ENCODE assay signal across 1 cellular context in the genomic region with DNA sequence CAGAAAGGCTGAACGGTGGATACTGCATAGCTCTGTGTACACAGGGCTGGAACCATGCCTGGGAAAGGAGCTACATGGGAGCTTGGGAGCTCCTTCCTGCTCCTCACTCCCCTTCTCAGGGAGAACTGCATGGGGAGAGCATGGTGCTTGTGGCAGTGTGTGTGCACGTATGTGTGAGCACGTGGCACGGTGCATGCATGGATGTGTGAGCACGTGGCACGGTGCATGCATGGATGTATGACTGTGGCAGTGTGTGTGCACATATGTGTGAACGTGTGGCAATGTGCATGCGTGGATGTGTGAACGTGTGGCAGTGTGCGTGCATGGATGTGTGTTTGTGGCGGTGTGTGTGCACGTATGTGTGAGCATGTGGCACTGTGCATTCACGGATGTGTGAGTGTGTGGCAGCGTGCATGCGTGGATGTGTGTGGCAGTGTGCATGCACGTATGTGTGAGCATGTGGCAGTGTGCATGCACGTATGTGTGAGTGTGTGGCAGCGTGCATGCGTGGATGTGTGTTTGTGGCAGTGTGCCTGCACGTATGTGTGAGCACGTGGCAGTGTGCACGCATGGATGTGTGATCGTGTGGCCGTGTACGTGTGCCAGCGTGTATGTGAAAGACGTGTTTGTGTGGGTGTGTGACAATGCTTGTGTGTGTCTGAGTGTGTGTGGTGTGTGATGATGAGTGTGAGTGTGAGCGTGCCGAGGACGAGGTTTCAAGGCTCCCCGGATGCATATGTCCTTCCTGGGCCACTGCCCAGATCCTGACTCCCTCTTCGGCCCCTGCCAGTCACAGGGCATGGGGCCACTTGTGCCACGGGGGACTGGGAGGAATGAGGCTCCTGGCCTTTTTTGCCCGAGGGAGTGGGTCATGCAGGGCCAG.
A peak's percentile ranks its signal among the peaks of the same experiment; 100 is the strongest.
TF ChIP-seq lines count a peak whose summit lies in the region.

No MANE protein-coding gene starts in this region.

TF ChIP-seq in HepG2, 621 proteins besides CTCF, POLR2A, EP300 and RAD21 (continues in another document):
- TF ChIP-seq ARID2 (CRISPR knock-in tag; IDR thresholded peaks at IDR 0.05; ENCODE audit: borderline replicate concordance), result no peak
- no peak for TF ChIP-seq SYNCRIP (IDR thresholded peaks at IDR 0.05; ENCODE audit: insufficient read depth, low read depth, low read length)
- TF ChIP-seq, protein P1, sequence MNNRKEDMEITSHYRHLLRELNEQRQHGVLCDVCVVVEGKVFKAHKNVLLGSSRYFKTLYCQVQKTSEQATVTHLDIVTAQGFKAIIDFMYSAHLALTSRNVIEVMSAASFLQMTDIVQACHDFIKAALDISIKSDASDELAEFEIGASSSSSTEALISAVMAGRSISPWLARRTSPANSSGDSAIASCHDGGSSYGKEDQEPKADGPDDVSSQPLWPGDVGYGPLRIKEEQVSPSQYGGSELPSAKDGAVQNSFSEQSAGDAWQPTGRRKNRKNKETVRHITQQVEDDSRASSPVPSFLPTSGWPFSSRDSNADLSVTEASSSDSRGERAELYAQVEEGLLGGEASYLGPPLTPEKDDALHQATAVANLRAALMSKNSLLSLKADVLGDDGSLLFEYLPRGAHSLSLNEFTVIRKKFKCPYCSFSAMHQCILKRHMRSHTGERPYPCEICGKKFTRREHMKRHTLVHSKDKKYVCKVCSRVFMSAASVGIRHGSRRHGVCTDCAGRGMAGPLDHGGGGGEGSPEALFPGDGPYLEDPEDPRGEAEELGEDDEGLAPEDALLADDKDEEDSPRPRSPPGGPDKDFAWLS (CRISPR knock-in tag; IDR thresholded peaks at IDR 0.05; ENCODE audit: borderline replicate concordance), result 0 out of 2 replicates have a peak, but pooled peaks have one; percentile 87
- TF ChIP-seq, protein P2, sequence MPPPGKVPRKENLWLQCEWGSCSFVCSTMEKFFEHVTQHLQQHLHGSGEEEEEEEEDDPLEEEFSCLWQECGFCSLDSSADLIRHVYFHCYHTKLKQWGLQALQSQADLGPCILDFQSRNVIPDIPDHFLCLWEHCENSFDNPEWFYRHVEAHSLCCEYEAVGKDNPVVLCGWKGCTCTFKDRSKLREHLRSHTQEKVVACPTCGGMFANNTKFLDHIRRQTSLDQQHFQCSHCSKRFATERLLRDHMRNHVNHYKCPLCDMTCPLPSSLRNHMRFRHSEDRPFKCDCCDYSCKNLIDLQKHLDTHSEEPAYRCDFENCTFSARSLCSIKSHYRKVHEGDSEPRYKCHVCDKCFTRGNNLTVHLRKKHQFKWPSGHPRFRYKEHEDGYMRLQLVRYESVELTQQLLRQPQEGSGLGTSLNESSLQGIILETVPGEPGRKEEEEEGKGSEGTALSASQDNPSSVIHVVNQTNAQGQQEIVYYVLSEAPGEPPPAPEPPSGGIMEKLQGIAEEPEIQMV (CRISPR knock-in tag; IDR thresholded peaks at IDR 0.05; ENCODE audit: low read depth), result no peak
- TF ChIP-seq ZNF790 (CRISPR knock-in tag; IDR thresholded peaks at IDR 0.05; ENCODE audit: borderline replicate concordance), result no peak
- no peak for TF ChIP-seq TOPORS (CRISPR knock-in tag; IDR thresholded peaks at IDR 0.05)
- TF ChIP-seq ZNF446 (CRISPR knock-in tag; IDR thresholded peaks at IDR 0.05), result no peak
- TF ChIP-seq, protein P3, sequence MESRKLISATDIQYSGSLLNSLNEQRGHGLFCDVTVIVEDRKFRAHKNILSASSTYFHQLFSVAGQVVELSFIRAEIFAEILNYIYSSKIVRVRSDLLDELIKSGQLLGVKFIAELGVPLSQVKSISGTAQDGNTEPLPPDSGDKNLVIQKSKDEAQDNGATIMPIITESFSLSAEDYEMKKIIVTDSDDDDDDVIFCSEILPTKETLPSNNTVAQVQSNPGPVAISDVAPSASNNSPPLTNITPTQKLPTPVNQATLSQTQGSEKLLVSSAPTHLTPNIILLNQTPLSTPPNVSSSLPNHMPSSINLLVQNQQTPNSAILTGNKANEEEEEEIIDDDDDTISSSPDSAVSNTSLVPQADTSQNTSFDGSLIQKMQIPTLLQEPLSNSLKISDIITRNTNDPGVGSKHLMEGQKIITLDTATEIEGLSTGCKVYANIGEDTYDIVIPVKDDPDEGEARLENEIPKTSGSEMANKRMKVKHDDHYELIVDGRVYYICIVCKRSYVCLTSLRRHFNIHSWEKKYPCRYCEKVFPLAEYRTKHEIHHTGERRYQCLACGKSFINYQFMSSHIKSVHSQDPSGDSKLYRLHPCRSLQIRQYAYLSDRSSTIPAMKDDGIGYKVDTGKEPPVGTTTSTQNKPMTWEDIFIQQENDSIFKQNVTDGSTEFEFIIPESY (CRISPR knock-in tag; IDR thresholded peaks at IDR 0.05), result 0 out of 2 replicates have a peak, but pooled peaks have one; percentile 4
- TF ChIP-seq HNRNPL (IDR thresholded peaks at IDR 0.05; ENCODE audit: low read depth, low read length), result 0 out of 2 replicates have a peak, but pooled peaks have one; percentile 9
- TF ChIP-seq, protein P4, sequence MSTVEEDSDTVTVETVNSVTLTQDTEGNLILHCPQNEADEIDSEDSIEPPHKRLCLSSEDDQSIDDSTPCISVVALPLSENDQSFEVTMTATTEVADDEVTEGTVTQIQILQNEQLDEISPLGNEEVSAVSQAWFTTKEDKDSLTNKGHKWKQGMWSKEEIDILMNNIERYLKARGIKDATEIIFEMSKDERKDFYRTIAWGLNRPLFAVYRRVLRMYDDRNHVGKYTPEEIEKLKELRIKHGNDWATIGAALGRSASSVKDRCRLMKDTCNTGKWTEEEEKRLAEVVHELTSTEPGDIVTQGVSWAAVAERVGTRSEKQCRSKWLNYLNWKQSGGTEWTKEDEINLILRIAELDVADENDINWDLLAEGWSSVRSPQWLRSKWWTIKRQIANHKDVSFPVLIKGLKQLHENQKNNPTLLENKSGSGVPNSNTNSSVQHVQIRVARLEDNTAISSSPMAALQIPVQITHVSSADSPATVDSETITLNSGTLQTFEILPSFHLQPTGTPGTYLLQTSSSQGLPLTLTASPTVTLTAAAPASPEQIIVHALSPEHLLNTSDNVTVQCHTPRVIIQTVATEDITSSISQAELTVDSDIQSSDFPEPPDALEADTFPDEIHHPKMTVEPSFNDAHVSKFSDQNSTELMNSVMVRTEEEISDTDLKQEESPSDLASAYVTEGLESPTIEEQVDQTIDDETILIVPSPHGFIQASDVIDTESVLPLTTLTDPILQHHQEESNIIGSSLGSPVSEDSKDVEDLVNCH (CRISPR knock-in tag; IDR thresholded peaks at IDR 0.05), result no peak
- no peak for TF ChIP-seq FOXK1 (CRISPR knock-in tag; IDR thresholded peaks at IDR 0.05; ENCODE audit: borderline replicate concordance, low read depth)
- TF ChIP-seq NFKB2 (CRISPR knock-in tag; IDR thresholded peaks at IDR 0.05; ENCODE audit: borderline replicate concordance), result no peak
- TF ChIP-seq, protein P5, sequence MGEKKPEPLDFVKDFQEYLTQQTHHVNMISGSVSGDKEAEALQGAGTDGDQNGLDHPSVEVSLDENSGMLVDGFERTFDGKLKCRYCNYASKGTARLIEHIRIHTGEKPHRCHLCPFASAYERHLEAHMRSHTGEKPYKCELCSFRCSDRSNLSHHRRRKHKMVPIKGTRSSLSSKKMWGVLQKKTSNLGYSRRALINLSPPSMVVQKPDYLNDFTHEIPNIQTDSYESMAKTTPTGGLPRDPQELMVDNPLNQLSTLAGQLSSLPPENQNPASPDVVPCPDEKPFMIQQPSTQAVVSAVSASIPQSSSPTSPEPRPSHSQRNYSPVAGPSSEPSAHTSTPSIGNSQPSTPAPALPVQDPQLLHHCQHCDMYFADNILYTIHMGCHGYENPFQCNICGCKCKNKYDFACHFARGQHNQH (CRISPR knock-in tag; IDR thresholded peaks at IDR 0.05), result no peak
- peak; percentile 23 for TF ChIP-seq ZNF282 (IDR thresholded peaks at IDR 0.05; ENCODE audit: partially characterized antibody)
- TF ChIP-seq, protein P6, sequence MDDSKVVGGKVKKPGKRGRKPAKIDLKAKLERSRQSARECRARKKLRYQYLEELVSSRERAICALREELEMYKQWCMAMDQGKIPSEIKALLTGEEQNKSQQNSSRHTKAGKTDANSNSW (CRISPR knock-in tag; IDR thresholded peaks at IDR 0.05; ENCODE audit: borderline replicate concordance), result no peak
- no peak for TF ChIP-seq BHLHE40 (IDR thresholded peaks at IDR 0.05; ENCODE audit: low read length)
- TF ChIP-seq, protein P7, sequence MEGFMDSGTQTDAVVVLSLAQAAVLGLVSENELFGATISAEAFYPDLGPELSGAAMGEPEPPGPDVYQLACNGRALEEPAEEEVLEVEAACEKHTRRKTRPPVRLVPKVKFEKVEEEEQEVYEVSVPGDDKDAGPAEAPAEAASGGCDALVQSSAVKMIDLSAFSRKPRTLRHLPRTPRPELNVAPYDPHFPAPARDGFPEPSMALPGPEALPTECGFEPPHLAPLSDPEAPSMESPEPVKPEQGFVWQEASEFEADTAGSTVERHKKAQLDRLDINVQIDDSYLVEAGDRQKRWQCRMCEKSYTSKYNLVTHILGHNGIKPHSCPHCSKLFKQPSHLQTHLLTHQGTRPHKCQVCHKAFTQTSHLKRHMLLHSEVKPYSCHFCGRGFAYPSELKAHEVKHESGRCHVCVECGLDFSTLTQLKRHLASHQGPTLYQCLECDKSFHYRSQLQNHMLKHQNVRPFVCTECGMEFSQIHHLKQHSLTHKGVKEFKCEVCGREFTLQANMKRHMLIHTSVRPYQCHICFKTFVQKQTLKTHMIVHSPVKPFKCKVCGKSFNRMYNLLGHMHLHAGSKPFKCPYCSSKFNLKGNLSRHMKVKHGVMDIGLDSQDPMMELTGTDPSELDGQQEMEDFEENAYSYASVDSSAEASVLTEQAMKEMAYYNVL (CRISPR knock-in tag; IDR thresholded peaks at IDR 0.05; ENCODE audit: borderline replicate concordance), result no peak
- TF ChIP-seq ZNF737 (CRISPR knock-in tag; IDR thresholded peaks at IDR 0.05; ENCODE audit: borderline replicate concordance), result no peak
- TF ChIP-seq, protein P8, sequence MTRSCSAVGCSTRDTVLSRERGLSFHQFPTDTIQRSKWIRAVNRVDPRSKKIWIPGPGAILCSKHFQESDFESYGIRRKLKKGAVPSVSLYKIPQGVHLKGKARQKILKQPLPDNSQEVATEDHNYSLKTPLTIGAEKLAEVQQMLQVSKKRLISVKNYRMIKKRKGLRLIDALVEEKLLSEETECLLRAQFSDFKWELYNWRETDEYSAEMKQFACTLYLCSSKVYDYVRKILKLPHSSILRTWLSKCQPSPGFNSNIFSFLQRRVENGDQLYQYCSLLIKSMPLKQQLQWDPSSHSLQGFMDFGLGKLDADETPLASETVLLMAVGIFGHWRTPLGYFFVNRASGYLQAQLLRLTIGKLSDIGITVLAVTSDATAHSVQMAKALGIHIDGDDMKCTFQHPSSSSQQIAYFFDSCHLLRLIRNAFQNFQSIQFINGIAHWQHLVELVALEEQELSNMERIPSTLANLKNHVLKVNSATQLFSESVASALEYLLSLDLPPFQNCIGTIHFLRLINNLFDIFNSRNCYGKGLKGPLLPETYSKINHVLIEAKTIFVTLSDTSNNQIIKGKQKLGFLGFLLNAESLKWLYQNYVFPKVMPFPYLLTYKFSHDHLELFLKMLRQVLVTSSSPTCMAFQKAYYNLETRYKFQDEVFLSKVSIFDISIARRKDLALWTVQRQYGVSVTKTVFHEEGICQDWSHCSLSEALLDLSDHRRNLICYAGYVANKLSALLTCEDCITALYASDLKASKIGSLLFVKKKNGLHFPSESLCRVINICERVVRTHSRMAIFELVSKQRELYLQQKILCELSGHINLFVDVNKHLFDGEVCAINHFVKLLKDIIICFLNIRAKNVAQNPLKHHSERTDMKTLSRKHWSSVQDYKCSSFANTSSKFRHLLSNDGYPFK (CRISPR knock-in tag; IDR thresholded peaks at IDR 0.05; ENCODE audit: borderline replicate concordance), result 0 out of 2 replicates have a peak, but pooled peaks have one; percentile 39
- TF ChIP-seq NFE2L1 (CRISPR knock-in tag; IDR thresholded peaks at IDR 0.05; ENCODE audit: borderline replicate concordance), result no peak
- no peak for TF ChIP-seq ZEB1 (IDR thresholded peaks at IDR 0.05; ENCODE audit: insufficient replicate concordance, low read depth)
- no peak for TF ChIP-seq ZNF256 (CRISPR knock-in tag; conservative IDR thresholded peaks at IDR 0.05)
- TF ChIP-seq, protein P9, sequence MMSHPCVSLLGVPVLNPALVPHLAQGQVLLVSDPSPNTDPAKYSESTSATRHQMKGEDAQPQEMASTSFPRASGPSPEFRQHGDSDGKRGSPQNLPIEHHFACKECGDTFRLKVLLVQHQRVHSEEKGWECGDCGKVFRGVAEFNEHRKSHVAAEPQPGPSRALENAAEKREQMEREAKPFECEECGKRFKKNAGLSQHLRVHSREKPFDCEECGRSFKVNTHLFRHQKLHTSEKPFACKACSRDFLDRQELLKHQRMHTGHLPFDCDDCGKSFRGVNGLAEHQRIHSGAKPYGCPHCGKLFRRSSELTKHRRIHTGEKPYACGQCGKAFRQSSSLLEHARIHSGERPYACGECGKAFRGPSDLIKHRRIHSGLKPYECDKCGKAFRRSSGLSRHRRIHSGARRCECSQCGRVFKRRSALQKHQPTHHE (CRISPR knock-in tag; IDR thresholded peaks at IDR 0.05; ENCODE audit: borderline replicate concordance), result no peak
- no peak for TF ChIP-seq ZFX (CRISPR knock-in tag; IDR thresholded peaks at IDR 0.05; ENCODE audit: low read depth)
- TF ChIP-seq KLF16 (CRISPR knock-in tag; IDR thresholded peaks at IDR 0.05), result no peak
- no peak for TF ChIP-seq ERF (CRISPR knock-in tag; IDR thresholded peaks at IDR 0.05)
- TF ChIP-seq PPARG (CRISPR knock-in tag; conservative IDR thresholded peaks at IDR 0.05), result no peak
- no peak for TF ChIP-seq NONO (IDR thresholded peaks at IDR 0.05)
- peak; percentile 17; the same call in 1 of the 2 replicates for TF ChIP-seq NONO (CRISPR knock-in tag; conservative IDR thresholded peaks at IDR 0.05)
- no peak for TF ChIP-seq FOXM1 (CRISPR knock-in tag; IDR thresholded peaks at IDR 0.05)
- no peak for TF ChIP-seq ZBTB7A (CRISPR knock-in tag; IDR thresholded peaks at IDR 0.05)
- no peak for TF ChIP-seq ZBTB38 (CRISPR knock-in tag; IDR thresholded peaks at IDR 0.05)
- TF ChIP-seq, protein P10, sequence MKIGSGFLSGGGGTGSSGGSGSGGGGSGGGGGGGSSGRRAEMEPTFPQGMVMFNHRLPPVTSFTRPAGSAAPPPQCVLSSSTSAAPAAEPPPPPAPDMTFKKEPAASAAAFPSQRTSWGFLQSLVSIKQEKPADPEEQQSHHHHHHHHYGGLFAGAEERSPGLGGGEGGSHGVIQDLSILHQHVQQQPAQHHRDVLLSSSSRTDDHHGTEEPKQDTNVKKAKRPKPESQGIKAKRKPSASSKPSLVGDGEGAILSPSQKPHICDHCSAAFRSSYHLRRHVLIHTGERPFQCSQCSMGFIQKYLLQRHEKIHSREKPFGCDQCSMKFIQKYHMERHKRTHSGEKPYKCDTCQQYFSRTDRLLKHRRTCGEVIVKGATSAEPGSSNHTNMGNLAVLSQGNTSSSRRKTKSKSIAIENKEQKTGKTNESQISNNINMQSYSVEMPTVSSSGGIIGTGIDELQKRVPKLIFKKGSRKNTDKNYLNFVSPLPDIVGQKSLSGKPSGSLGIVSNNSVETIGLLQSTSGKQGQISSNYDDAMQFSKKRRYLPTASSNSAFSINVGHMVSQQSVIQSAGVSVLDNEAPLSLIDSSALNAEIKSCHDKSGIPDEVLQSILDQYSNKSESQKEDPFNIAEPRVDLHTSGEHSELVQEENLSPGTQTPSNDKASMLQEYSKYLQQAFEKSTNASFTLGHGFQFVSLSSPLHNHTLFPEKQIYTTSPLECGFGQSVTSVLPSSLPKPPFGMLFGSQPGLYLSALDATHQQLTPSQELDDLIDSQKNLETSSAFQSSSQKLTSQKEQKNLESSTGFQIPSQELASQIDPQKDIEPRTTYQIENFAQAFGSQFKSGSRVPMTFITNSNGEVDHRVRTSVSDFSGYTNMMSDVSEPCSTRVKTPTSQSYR (CRISPR knock-in tag; IDR thresholded peaks at IDR 0.05; ENCODE audit: borderline replicate concordance), result no peak
- TF ChIP-seq NFYB (CRISPR knock-in tag; IDR thresholded peaks at IDR 0.05), result no peak
- TF ChIP-seq POLR2G (IDR thresholded peaks at IDR 0.05; ENCODE audit: low read depth, low read length), result no peak
- TF ChIP-seq ZFP41 (CRISPR knock-in tag; IDR thresholded peaks at IDR 0.05; ENCODE audit: borderline replicate concordance), result no peak
- no peak for TF ChIP-seq ZMYM4 (CRISPR knock-in tag; IDR thresholded peaks at IDR 0.05)
- TF ChIP-seq ZNF589 (CRISPR knock-in tag; conservative IDR thresholded peaks at IDR 0.05), result 0 out of 2 replicates have a peak, but pooled peaks have one; percentile 27
- no peak for TF ChIP-seq MED13 (CRISPR knock-in tag; IDR thresholded peaks at IDR 0.05)
- TF ChIP-seq SP5 (CRISPR knock-in tag; IDR thresholded peaks at IDR 0.05; ENCODE audit: borderline replicate concordance, low read depth), result no peak
